Comparison of ENCODE assay signal across 19 cellular contexts in the genomic region with DNA sequence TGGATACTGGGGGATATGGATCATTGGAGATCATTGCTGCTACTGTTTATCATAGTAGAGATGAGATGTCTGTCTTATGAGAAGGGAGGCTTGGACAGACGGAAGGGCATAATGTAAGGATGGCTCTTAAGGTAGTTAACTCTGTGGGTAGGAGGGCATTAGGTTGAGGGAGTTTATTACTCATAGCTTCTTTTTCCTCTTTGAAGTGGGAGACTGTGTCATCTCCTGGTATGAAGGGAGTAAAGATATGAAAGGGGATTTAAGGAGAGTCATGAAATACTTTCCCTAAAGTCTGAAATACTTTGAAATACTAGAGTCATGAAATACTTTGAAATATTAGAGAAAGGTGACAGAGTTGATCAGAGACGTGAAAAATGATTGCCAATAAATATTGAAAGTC.
DNase-seq lines count a peak whose midpoint lies in the region; ATAC-seq, FAIRE-seq and TF ChIP-seq lines count a peak whose summit lies in the region.
"Had no signal": no experiment of that assay in that cellular context is flagged by ENCODE, and none has a peak within 500 bp of the region (broad histone marks: within the 10 kb centered on the region; RNA-seq: fewer than 3 reads in every experiment).

No MANE protein-coding gene starts in this region.

- H3F3A ChIP-seq in GM23248 (ENCODE audit: insufficient read depth), result no peaks in the 10 kb centered on the region

- no peak overlapping the region for H3K27ac ChIP-seq in GM23248
- H3K27ac ChIP-seq in pancreas, result no peak overlapping the region
- H3K27ac ChIP-seq in prostate gland, result no peak overlapping the region

- H3K36me3 ChIP-seq in GM23248 (ENCODE audit: low read depth) (no peaks in the 10 kb centered on the region), pancreas (no peaks in the 10 kb centered on the region), prostate gland (no peaks in the 10 kb centered on the region)

- no peak overlapping the region for H3K4me2 ChIP-seq in GM23248 (ENCODE audit: unreplicated experiment)
- H3K4me2 ChIP-seq: GM23338 had no signal

- TF ChIP-seq CTCF in pancreas (IDR thresholded peaks at IDR 0.05) (no peak), prostate gland (IDR thresholded peaks at IDR 0.05) (no peak)

- H3K9me3 ChIP-seq in GM23248 (ENCODE audit: low read depth) (no peaks in the 10 kb centered on the region), pancreas (no peaks in the 10 kb centered on the region), prostate gland (no peaks in the 10 kb centered on the region)

- DNase-seq in GM23248 (peak; percentile 3), RCC 7860 (ENCODE audit: low spot score) (peak; percentile 68), glomerular visceral epithelial cell (ENCODE audit: extremely low spot score) (peak; percentile 43), urothelium cell line (ENCODE audit: low spot score) (peak; percentile 48), pancreas (no peak), prostate gland (ENCODE audit: low spot score) (no peak)
- DNase-seq: C1 segment of cervical spinal cord, DMS 273 treated with DMSO at 0.1 percent for 48 hours, IMR-90, NCI-H1105 treated with DMSO at 0.1 percent for 48 hours, NCI-H1694 treated with DMSO at 0.1 percent for 48 hours, NCI-H510A treated with DMSO at 0.1 percent for 48 hours, NCI-H774, Right ventricle myocardium superior, SW 1271 had no signal

- peak; percentile 83 for FAIRE-seq in RCC 7860 (lab: Jason Lieb, UNC)
- FAIRE-seq in urothelium cell line (lab: Jason Lieb, UNC), result no peak
- FAIRE-seq in pancreas (lab: Jason Lieb, UNC), result no peak
- FAIRE-seq: GM12891, GM19239 had no signal

- in situ Hi-C loops in GM23248 (cut with MboI), result no loop called here

- H3K4me3 ChIP-seq in GM23248 (no peak overlapping the region), pancreas (no peak overlapping the region), prostate gland (no peak overlapping the region)
- H3K4me3 ChIP-seq: GM23338 had no signal

- no peak for TF ChIP-seq POLR2A in prostate gland (IDR thresholded peaks at IDR 0.05)

- no peaks in the 10 kb centered on the region for H4K20me1 ChIP-seq in GM23248 (ENCODE audit: insufficient read depth)

- H3K9ac ChIP-seq in GM23248, result no peak overlapping the region

- intact Hi-C loops in pancreas (cut with DNase I), result no loop called here
- intact Hi-C loops in prostate gland (cut with DNase I), result no loop called here

- ATAC-seq in pancreas, result no peak
- ATAC-seq in GM19455 (IDR thresholded peaks at IDR 0.05; ENCODE audit: unreplicated experiment), result no peak
- ATAC-seq: GM23338 had no signal

- H3K4me1 ChIP-seq in GM23248 (ENCODE audit: insufficient read depth), result no peaks in the 10 kb centered on the region
- H3K4me1 ChIP-seq in pancreas, result no peaks in the 10 kb centered on the region
- no peaks in the 10 kb centered on the region for H3K4me1 ChIP-seq in prostate gland (replicated peaks)

- no peak overlapping the region for H2AFZ ChIP-seq in GM23248
- H2AFZ ChIP-seq: GM23338 had no signal

- H3K9me2 ChIP-seq in GM23248 (ENCODE audit: insufficient read depth), result no peaks in the 10 kb centered on the region

- no peaks in the 10 kb centered on the region for H3K79me2 ChIP-seq in GM23248 (ENCODE audit: insufficient read depth)

- H3K27me3 ChIP-seq in GM23248 (replicated peaks; ENCODE audit: insufficient read depth) (no peaks in the 10 kb centered on the region), pancreas (no peaks in the 10 kb centered on the region), prostate gland (replicated peaks; ENCODE audit: insufficient read depth) (no peaks in the 10 kb centered on the region)

- 75 to 82% methylated on average over 2 of the region's 2 CpGs for WGBS in GM23248 (ENCODE audit: low coverage in 1 of 2, low lambda C conversion rate in 2 of 2, missing lambda C conversion rate in 2 of 2), 2 experiments
- WGBS in pancreas, 2 donors, result 59 to 78% methylated on average over 2 of the region's 2 CpGs
- 83% methylated on average over 2 of the region's 2 CpGs for WGBS in prostate gland

Comparison
In these comparisons a context has a peak if more than half of its experiments do, and no peak if none do; other contexts are left out.
1. DNase-seq: peak in GM23248 (single experiment), RCC 7860 (single experiment), glomerular visceral epithelial cell (single experiment) and urothelium cell line (single experiment); none in pancreas (0 of 6) and prostate gland (single experiment).